Comparison of ENCODE assay signal across 14 cellular contexts in the genomic region with DNA sequence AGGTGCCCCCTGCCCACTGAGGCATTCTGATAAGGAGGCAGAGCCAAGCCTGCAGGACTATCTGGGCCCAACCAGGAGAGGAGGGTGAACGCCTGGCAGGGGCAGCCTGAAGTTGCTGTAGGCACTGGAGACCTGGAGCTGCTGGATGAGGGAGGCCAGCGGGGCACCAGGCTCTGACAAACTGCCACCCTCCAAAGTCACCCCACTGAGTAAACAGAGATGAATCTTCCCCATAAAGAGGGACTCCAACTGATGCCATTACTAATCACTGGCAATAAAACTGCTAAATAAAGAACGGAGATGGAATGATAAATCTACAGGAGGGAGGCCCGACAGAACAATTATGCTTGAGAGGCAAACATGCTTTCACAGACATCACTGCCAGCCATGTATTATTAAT. TPM values are rescaled to one million over a fixed set of nuclear protein-coding genes. Genes with fewer than 3 reads are reported as not detected.
DNase-seq lines count a peak whose midpoint lies in the region; ATAC-seq and TF ChIP-seq lines count a peak whose summit lies in the region.
"Had no signal": no experiment of that assay in that cellular context is flagged by ENCODE, and none has a peak within 500 bp of the region (broad histone marks: within the 10 kb centered on the region; RNA-seq: fewer than 3 reads in every experiment).

No MANE protein-coding gene starts in this region.

- no peaks in the 10 kb centered on the region for H3K4me1 ChIP-seq in HEK293 (ENCODE audit: control insufficient read depth, insufficient read depth, low read length)
- peaks cover 13% of the 10 kb centered on the region for H3K4me1 ChIP-seq in PC-3 (ENCODE audit: insufficient read depth, low read length)
- no peaks in the 10 kb centered on the region for H3K4me1 ChIP-seq in ascending aorta
- H3K4me1 ChIP-seq: BLaER1 had no signal

- H3K9me3 ChIP-seq in HEK293 (ENCODE audit: control insufficient read depth, insufficient read depth, low read depth, low read length) (no peaks in the 10 kb centered on the region; the same call in 1 of the 2 replicates), PC-3 (ENCODE audit: low read length) (no peaks in the 10 kb centered on the region), ascending aorta (peaks cover 0 to 6% of the 10 kb centered on the region in 2 donors)

- CTCF ChIA-PET in HEK293 (lab: Yijun Ruan, JAX): no interaction called here
- CTCF ChIA-PET in PC-3 (lab: Charles Lee): no interaction called here

- POLR2A ChIA-PET in HEK293 (lab: Yijun Ruan, JAX): no interaction called here
- POLR2A ChIA-PET in PC-3 (lab: Charles Lee; ENCODE audit: unreplicated experiment): no interaction called here

- H4K20me1 ChIP-seq in PC-3 (ENCODE audit: low read length): no peaks in the 10 kb centered on the region
- H4K20me1 ChIP-seq: BLaER1 had no signal

- H3F3A ChIP-seq in PC-3 (ENCODE audit: low read length, unreplicated experiment): no peaks in the 10 kb centered on the region

- H3K36me3 ChIP-seq in HEK293 (ENCODE audit: control insufficient read depth in 2 of 2, insufficient read depth in 1 of 2, low read length in 2 of 2) (no peaks in the 10 kb centered on the region), PC-3 (ENCODE audit: low read depth, low read length) (no peaks in the 10 kb centered on the region), ascending aorta (no peaks in the 10 kb centered on the region)
- H3K36me3 ChIP-seq: BLaER1 had no signal

- no peak for TF ChIP-seq CTCF in HEK293 (tag by site-specific recombination; IDR thresholded peaks at IDR 0.05)
- TF ChIP-seq CTCF in PC-3 (conservative IDR thresholded peaks at IDR 0.05; ENCODE audit: low read depth, low read length): no peak
- no peak for TF ChIP-seq CTCF in ascending aorta (IDR thresholded peaks at IDR 0.05)

- DNase-seq in NCI-H146 (lab: John Stamatoyannopoulos, UW): peak; percentile 12
- no peak for DNase-seq in NCI-H146 treated with DMSO at 0.1 percent for 48 hours (lab: John Stamatoyannopoulos, UW; ENCODE audit: unreplicated experiment)
- DNase-seq in PC-3: peak; percentile 78
- DNase-seq in mesenteric fat pad (ENCODE audit: low spot score): peak; percentile 83
- no peak for DNase-seq in NK-92 (lab: John Stamatoyannopoulos, UW; ENCODE audit: unreplicated experiment)
- DNase-seq in ascending aorta (ENCODE audit: low spot score in 2 of 2): no peak
- DNase-seq: 8988T; AML-193; CD4-positive, CD25-positive, alpha-beta regulatory T cell; DMS53; GF-D8 had no signal

- intact Hi-C loops in PC-3 (cut with micrococcal nuclease) (no loop called here), ascending aorta (cut with DNase I) (no loop called here)

- H3K4me2 ChIP-seq in PC-3 (ENCODE audit: low read length): no peak overlapping the region
- H3K4me2 ChIP-seq: BLaER1 had no signal

- H3K27ac ChIP-seq in HEK293 (ENCODE audit: extremely low read depth, low read depth, low read length) (no peak overlapping the region), PC-3 (ENCODE audit: low read length) (no peak overlapping the region), ascending aorta (no peak overlapping the region)
- H3K27ac ChIP-seq: BLaER1 had no signal

- BruUV-seq in PC-3 (replicated peaks; lab: Mats Ljungman, UMichigan): no TSS peak

- H3K79me2 ChIP-seq in PC-3 (ENCODE audit: low read length): no peaks in the 10 kb centered on the region

- no peaks in the 10 kb centered on the region for H3K9me2 ChIP-seq in PC-3 (replicated peaks; ENCODE audit: low read length)

- peak; percentile 64 for ATAC-seq in PC-3
- ATAC-seq: HCT116 had no signal

- H3K4me3 ChIP-seq in HEK293 (ENCODE audit: low read depth, low read length): no peak overlapping the region
- H3K4me3 ChIP-seq in PC-3 (ENCODE audit: low read length): no peak overlapping the region
- no peak overlapping the region for H3K4me3 ChIP-seq in ascending aorta
- H3K4me3 ChIP-seq: BLaER1 had no signal

- no peak overlapping the region for H3K9ac ChIP-seq in PC-3 (ENCODE audit: low read length)
- H3K9ac ChIP-seq: BLaER1 had no signal

- H3K27me3 ChIP-seq in PC-3 (ENCODE audit: low read length) (peaks cover 11% of the 10 kb centered on the region; the same call in 1 of the 2 replicates), ascending aorta (no peaks in the 10 kb centered on the region)
- H3K27me3 ChIP-seq: BLaER1 had no signal

- H2AFZ ChIP-seq in PC-3 (ENCODE audit: low read length): no peak overlapping the region

TF ChIP-seq in HEK293, 187 proteins besides CTCF, POLR2A, EP300 and RAD21:
- TF ChIP-seq ZNF302 (tag by site-specific recombination; IDR thresholded peaks at IDR 0.05; ENCODE audit: low read depth) (no peak), GLIS1 (tag by site-specific recombination; IDR thresholded peaks at IDR 0.05) (peak; percentile 58), HOXD13 (CRISPR knock-in tag; IDR thresholded peaks at IDR 0.05; ENCODE audit: borderline replicate concordance) (no peak), ZNF670 (tag by site-specific recombination; IDR thresholded peaks at IDR 0.05; ENCODE audit: low read depth) (no peak), ZNF596 (tag by site-specific recombination; IDR thresholded peaks at IDR 0.05) (no peak), ZIC2 (tag by site-specific recombination; IDR thresholded peaks at IDR 0.05) (peak; percentile 95), ZNF473 (tag by site-specific recombination; IDR thresholded peaks at IDR 0.05) (no peak)

RNA-seq across cellular contexts. Expression of a gene that starts 44.2 kb away (rescaled TPM):
- 0.12 and 0.33 TPM in 2 replicates for total RNA-seq in PC-3 (2014; rRNA removed)
- not detected for total RNA-seq in mesenteric fat pad
- total RNA-seq in ascending aorta: not detected
- total RNA-seq: CD4-positive, CD25-positive, alpha-beta regulatory T cell had no signal

RNA-seq across cellular contexts. Expression of a gene that starts 52.7 kb away (rescaled TPM):
- total RNA-seq in PC-3 (2014; rRNA removed) (not detected in 2 replicates), mesenteric fat pad (not detected), ascending aorta (not detected)
- total RNA-seq: CD4-positive, CD25-positive, alpha-beta regulatory T cell had no signal

Comparison
In these comparisons a context has a peak if more than half of its experiments do, and no peak if none do; other contexts are left out.
1. DNase-seq: peak in NCI-H146 (single experiment), PC-3 (single experiment) and mesenteric fat pad (single experiment); none in NCI-H146 treated with DMSO at 0.1 percent for 48 hours (single experiment), NK-92 (single experiment) and ascending aorta (0 of 2).